ENCODE assay signal across 9 cellular contexts in genomic region chr6:34182751-34183531, GRCh38. TPM values are rescaled to one million over a fixed set of nuclear protein-coding genes. Genes with fewer than 3 reads are reported as not detected.
DNase-seq lines count a peak whose midpoint lies in the region; ATAC-seq lines count a peak whose summit lies in the region.
"Had no signal": no experiment of that assay in that cellular context is flagged by ENCODE, and none has a peak within 500 bp of the region (broad histone marks: within the 10 kb centered on the region; RNA-seq: fewer than 3 reads in every experiment).

No MANE protein-coding gene starts in this region.

- H3K9me3 Mint-ChIP-seq in CD4-positive, CD25-positive, alpha-beta regulatory T cell = peaks cover 0 to 13% (median 0%) of the 10 kb centered on the region in 7 donors

- no peaks in the 10 kb centered on the region for H3K79me1 ChIP-seq in neuronal stem cell (ENCODE audit: low read depth, low read length)

- peaks cover 0 to 2% of the 10 kb centered on the region in 2 experiments for H3K9me3 ChIP-seq in CD4-positive, CD25-positive, alpha-beta regulatory T cell (ENCODE audit: control insufficient read depth in 2 of 2, low read length in 2 of 2)
- H3K9me3 ChIP-seq in neuronal stem cell (replicated peaks in 1 of 2; ENCODE audit: control insufficient read depth in 2 of 2, insufficient read depth in 1 of 2, low read depth in 1 of 2, low read length in 2 of 2) = peaks cover 0 to 5% of the 10 kb centered on the region in 2 donors

- peak overlapping the region; percentile 49 for H3K4me3 ChIP-seq in CD4-positive, CD25-positive, alpha-beta regulatory T cell (ENCODE audit: low read depth, low read length)
- no peak overlapping the region for H3K4me3 ChIP-seq in neuronal stem cell (ENCODE audit: low read length in 2 of 2)
- H3K4me3 ChIP-seq: psoas muscle had no signal

- peak; percentile 9 to 62 (median 32) for DNase-seq in CD4-positive, CD25-positive, alpha-beta regulatory T cell
- DNase-seq in NAMALWA (ENCODE audit: low spot score) (peak; percentile 86), activated T-cell treated with anti-CD3 and anti-CD28 coated beads for 4 hours (peak; percentile 46), neuronal stem cell (ENCODE audit: low spot score) (no peak), EL (no peak), iPS-NIHi11 (ENCODE audit: low spot score) (no peak), ACHN (no peak), NCI-H526 treated with DMSO at 0.1 percent for 48 hours (lab: John Stamatoyannopoulos, UW) (no peak)
- DNase-seq: psoas muscle had no signal

- H3K27ac Mint-ChIP-seq in CD4-positive, CD25-positive, alpha-beta regulatory T cell = peak overlapping the region; percentile 22 to 78 (median 55)

- no peak overlapping the region for H2BK5ac ChIP-seq in neuronal stem cell (ENCODE audit: low read length)

- no peak overlapping the region for H4K91ac ChIP-seq in neuronal stem cell (ENCODE audit: low read depth, low read length, poor library complexity)

- peak overlapping the region; percentile 1 for H2AFZ ChIP-seq in neuronal stem cell (ENCODE audit: low read length)

- H3K27ac ChIP-seq in CD4-positive, CD25-positive, alpha-beta regulatory T cell (ENCODE audit: insufficient read depth, low read length, poor library complexity, severe bottlenecking) = peak overlapping the region; percentile 17
- no peak overlapping the region for H3K27ac ChIP-seq in neuronal stem cell (replicated peaks; ENCODE audit: low read length)
- H3K27ac ChIP-seq: psoas muscle had no signal

- ATAC-seq in CD4-positive, CD25-positive, alpha-beta regulatory T cell (ENCODE audit: low read depth in 2 of 2) = peak; percentile 74 to 80

- H4K8ac ChIP-seq in neuronal stem cell (ENCODE audit: low read depth, low read length) = no peak overlapping the region

- WGBS in neuronal stem cell (ENCODE audit: extremely low coverage in 2 of 2, insufficient read length in 2 of 2, insufficient replicate concordance in 1 of 2), 2 donors = no CpG with 5 or more reads among the region's 8 CpGs

- peaks cover 4% of the 10 kb centered on the region for H3K27me3 Mint-ChIP-seq in CD4-positive, CD25-positive, alpha-beta regulatory T cell

- H3K36me3 Mint-ChIP-seq in CD4-positive, CD25-positive, alpha-beta regulatory T cell = no peaks in the 10 kb centered on the region

- in situ Hi-C loops in ACHN (cut with HindIII; ENCODE audit: low pct_ligation_motif_present, low pct_unique_long_range_greater_than_20kb, low sequenced_read_pairs) = no loop called here

- no peak overlapping the region for H2BK12ac ChIP-seq in neuronal stem cell (ENCODE audit: low read length)

- H3K23ac ChIP-seq in neuronal stem cell (ENCODE audit: low read depth, low read length, poor library complexity) = no peak overlapping the region

- H3K4me1 ChIP-seq in CD4-positive, CD25-positive, alpha-beta regulatory T cell (ENCODE audit: control insufficient read depth, insufficient read depth, low read length, poor library complexity, severe bottlenecking) = peaks cover 17% of the 10 kb centered on the region
- H3K4me1 ChIP-seq in neuronal stem cell (ENCODE audit: control insufficient read depth in 2 of 2, insufficient read depth in 1 of 2, low read depth in 1 of 2, low read length in 2 of 2) = no peaks in the 10 kb centered on the region
- H3K4me1 ChIP-seq: psoas muscle had no signal

- H3K27me3 ChIP-seq in CD4-positive, CD25-positive, alpha-beta regulatory T cell (ENCODE audit: control insufficient read depth, insufficient read depth, low read length) = no peaks in the 10 kb centered on the region
- H3K27me3 ChIP-seq in neuronal stem cell (ENCODE audit: control insufficient read depth in 3 of 3, insufficient read depth in 3 of 3, low read depth in 1 of 3, low read length in 3 of 3) = no peaks in the 10 kb centered on the region

- H3K9ac ChIP-seq in neuronal stem cell (ENCODE audit: low read depth, low read length, poor library complexity) = no peak overlapping the region

- H3K18ac ChIP-seq in neuronal stem cell (ENCODE audit: low read length) = no peak overlapping the region

- H3K4ac ChIP-seq in neuronal stem cell (ENCODE audit: low read length) = no peak overlapping the region

- peaks cover 10 to 18% (median 12%) of the 10 kb centered on the region in 4 donors for H3K4me1 Mint-ChIP-seq in CD4-positive, CD25-positive, alpha-beta regulatory T cell

- peak overlapping the region in 3 of 4 donors; percentile 29 to 84 (median 75) for H3K4me3 Mint-ChIP-seq in CD4-positive, CD25-positive, alpha-beta regulatory T cell

- no peak overlapping the region for H2BK15ac ChIP-seq in neuronal stem cell (ENCODE audit: low read length)

- no peaks in the 10 kb centered on the region for H3K36me3 ChIP-seq in CD4-positive, CD25-positive, alpha-beta regulatory T cell (ENCODE audit: control insufficient read depth, insufficient read depth, low read length)
- H3K36me3 ChIP-seq in neuronal stem cell (replicated peaks in 1 of 2; ENCODE audit: control insufficient read depth in 2 of 2, insufficient read depth in 2 of 2, low read length in 2 of 2) = peaks cover 0 to 2% of the 10 kb centered on the region in 2 donors

- no peak overlapping the region for H3K4me2 ChIP-seq in neuronal stem cell (ENCODE audit: insufficient read depth, low read length, poor library complexity, severe bottlenecking)

- no peak overlapping the region for H2AK5ac ChIP-seq in neuronal stem cell (ENCODE audit: low read depth, low read length)

- H2BK120ac ChIP-seq in neuronal stem cell (ENCODE audit: low read depth, low read length) = no peak overlapping the region

- no peak overlapping the region for H3K14ac ChIP-seq in neuronal stem cell (ENCODE audit: low read length)

RNA-seq across cellular contexts. Expression of gene GRM4, which starts 37.1 kb away (rescaled TPM):
- total RNA-seq in CD4-positive, CD25-positive, alpha-beta regulatory T cell = not detected
- not detected for polyA plus RNA-seq in CD4-positive, CD25-positive, alpha-beta regulatory T cell
- polyA plus RNA-seq in neuronal stem cell (2013, experiment 1 of 2) = 0.20 TPM
- 0.22 TPM for polyA plus RNA-seq in neuronal stem cell (2013, experiment 2 of 2)

RNA-seq across cellular contexts. Expression of gene HMGA1, which starts 53.7 kb away (rescaled TPM):
- total RNA-seq in CD4-positive, CD25-positive, alpha-beta regulatory T cell = 87.2 TPM
- polyA plus RNA-seq in CD4-positive, CD25-positive, alpha-beta regulatory T cell = 10 to 100 TPM; 31.6 to 36.2 (median 34.3) TPM
- polyA plus RNA-seq in neuronal stem cell (2013, experiment 1 of 2) = 2,319 TPM
- polyA plus RNA-seq in neuronal stem cell (2013, experiment 2 of 2) = 2,280 TPM

Comparison
In these comparisons a context has a peak if more than half of its experiments do, and no peak if none do; other contexts are left out.
1. DNase-seq: peak in CD4-positive, CD25-positive, alpha-beta regulatory T cell (3 of 3), NAMALWA (single experiment) and activated T-cell treated with anti-CD3 and anti-CD28 coated beads for 4 hours (single experiment); none in neuronal stem cell (single experiment), EL (single experiment), iPS-NIHi11 (single experiment), ACHN (single experiment) and NCI-H526 treated with DMSO at 0.1 percent for 48 hours (single experiment).